In the genomic region with DNA sequence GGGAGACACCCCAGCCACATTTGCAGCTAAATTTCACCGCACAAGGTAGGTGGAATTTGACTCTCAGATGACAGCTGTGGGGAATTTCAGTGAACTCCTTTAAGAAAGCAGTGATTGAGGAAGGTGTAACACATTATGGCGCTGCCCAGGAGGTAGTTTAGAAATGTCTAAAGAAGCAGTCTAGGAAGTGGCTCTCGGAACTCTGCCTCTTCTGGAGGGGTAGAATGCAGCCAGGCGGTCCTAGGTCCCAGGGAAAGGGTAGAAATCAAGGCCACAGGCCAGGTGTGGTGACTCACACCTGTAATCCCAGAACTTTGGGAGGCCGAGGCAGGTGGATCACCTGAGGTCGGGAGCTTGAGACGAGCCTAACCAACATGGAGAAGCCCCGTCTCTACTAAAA, we compare ENCODE assay signal across 17 cellular contexts.
"Had no signal": no experiment of that assay in that cellular context is flagged by ENCODE, and none has a peak within 500 bp of the region (broad histone marks: within the 10 kb centered on the region; RNA-seq: fewer than 3 reads in every experiment).

No MANE protein-coding gene starts in this region.

- ATAC-seq: activated T-cell treated with anti-CD3 and anti-CD28 coated beads, Interleukin-2, amount 50 U/mL, for 4 hours; gastroesophageal sphincter; naive thymus-derived CD8-positive, alpha-beta T cell; T-cell had no signal

- H3K9me3 ChIP-seq: ascending aorta, esophagus muscularis mucosa, neutrophil, suprapubic skin, transverse colon had no signal

- H3K27me3 ChIP-seq: ascending aorta, esophagus muscularis mucosa, gastroesophageal sphincter, neutrophil, suprapubic skin, transverse colon had no signal

- H3K4me3 ChIP-seq: ascending aorta, esophagus muscularis mucosa, gastroesophageal sphincter, suprapubic skin, transverse colon had no signal

- H3K36me3 ChIP-seq: ascending aorta, esophagus muscularis mucosa, gastroesophageal sphincter, neutrophil, suprapubic skin, transverse colon had no signal

- H3K4me1 ChIP-seq: parathyroid adenoma had no signal

- H2AFZ ChIP-seq: parathyroid adenoma had no signal

- H3K27ac Mint-ChIP-seq: activated CD4-positive, alpha-beta T cell treated with anti-CD3 and anti-CD28 coated beads, Interleukin-2, amount 10 ng/mL, durations not matched to agents 24 days and 14 days; stimulated activated naive CD8-positive, alpha-beta T cell treated with anti-CD3 and anti-CD28 coated beads, Interleukin-15, Interleukin-2, amounts not matched to agents 100 ng/mL and 50 ng/mL, for 24 hours; T-cell had no signal

- H3K4me3 Mint-ChIP-seq: activated CD4-positive, alpha-beta T cell treated with anti-CD3 and anti-CD28 coated beads, Interleukin-2, amount 10 ng/mL, durations not matched to agents 24 days and 14 days; activated T-cell treated with anti-CD3 and anti-CD28 coated beads, Interleukin-2, amount 50 U/mL, for 4 hours; naive thymus-derived CD8-positive, alpha-beta T cell; stimulated activated naive CD8-positive, alpha-beta T cell treated with anti-CD3 and anti-CD28 coated beads, Interleukin-15, Interleukin-2, amounts not matched to agents 100 ng/mL and 50 ng/mL, for 24 hours; T-cell had no signal

- H3K27me3 Mint-ChIP-seq: activated CD4-positive, alpha-beta T cell treated with anti-CD3 and anti-CD28 coated beads, Interleukin-2, amount 10 ng/mL, durations not matched to agents 24 days and 14 days; naive thymus-derived CD8-positive, alpha-beta T cell; stimulated activated naive CD8-positive, alpha-beta T cell treated with anti-CD3 and anti-CD28 coated beads, Interleukin-15, Interleukin-2, amounts not matched to agents 100 ng/mL and 50 ng/mL, for 24 hours had no signal

- H3K9me3 Mint-ChIP-seq: activated CD4-positive, alpha-beta T cell treated with anti-CD3 and anti-CD28 coated beads, Interleukin-2, amount 10 ng/mL, durations not matched to agents 24 days and 14 days; activated T-cell treated with anti-CD3 and anti-CD28 coated beads, Interleukin-2, amount 50 U/mL, for 4 hours; naive thymus-derived CD8-positive, alpha-beta T cell; stimulated activated naive CD8-positive, alpha-beta T cell treated with anti-CD3 and anti-CD28 coated beads, Interleukin-15, Interleukin-2, amounts not matched to agents 100 ng/mL and 50 ng/mL, for 24 hours; T-cell had no signal

- H3K27ac ChIP-seq: ascending aorta, esophagus muscularis mucosa, gastroesophageal sphincter, neutrophil, parathyroid adenoma, suprapubic skin, transverse colon had no signal

- H3K9ac ChIP-seq: parathyroid adenoma had no signal

- DNase-seq: activated CD4-positive, alpha-beta T cell treated with anti-CD3 and anti-CD28 coated beads, Interleukin-2, amount 10 ng/mL, durations not matched to agents 24 days and 14 days; activated CD8-positive, alpha-beta memory T cell treated with anti-CD3 and anti-CD28 coated beads, Interleukin-2, amount 50 U/mL, for 4 hours; activated naive CD4-positive, alpha-beta T cell treated with anti-CD3 and anti-CD28 coated beads, Interleukin-2, amount 50 U/mL, for 16 hours; activated T-cell treated with anti-CD3 and anti-CD28 coated beads, Interleukin-2, amount 50 U/mL, for 4 hours; effector memory CD4-positive, alpha-beta T cell; stimulated activated CD4-positive, alpha-beta T cell treated with anti-CD3 and anti-CD28 coated beads, Interleukin-2, amount 100 ng/mL, for 24 hours; T-cell; T1000; transverse colon had no signal

- H3K36me3 Mint-ChIP-seq: naive thymus-derived CD8-positive, alpha-beta T cell; T-cell had no signal
